In the genomic region with DNA sequence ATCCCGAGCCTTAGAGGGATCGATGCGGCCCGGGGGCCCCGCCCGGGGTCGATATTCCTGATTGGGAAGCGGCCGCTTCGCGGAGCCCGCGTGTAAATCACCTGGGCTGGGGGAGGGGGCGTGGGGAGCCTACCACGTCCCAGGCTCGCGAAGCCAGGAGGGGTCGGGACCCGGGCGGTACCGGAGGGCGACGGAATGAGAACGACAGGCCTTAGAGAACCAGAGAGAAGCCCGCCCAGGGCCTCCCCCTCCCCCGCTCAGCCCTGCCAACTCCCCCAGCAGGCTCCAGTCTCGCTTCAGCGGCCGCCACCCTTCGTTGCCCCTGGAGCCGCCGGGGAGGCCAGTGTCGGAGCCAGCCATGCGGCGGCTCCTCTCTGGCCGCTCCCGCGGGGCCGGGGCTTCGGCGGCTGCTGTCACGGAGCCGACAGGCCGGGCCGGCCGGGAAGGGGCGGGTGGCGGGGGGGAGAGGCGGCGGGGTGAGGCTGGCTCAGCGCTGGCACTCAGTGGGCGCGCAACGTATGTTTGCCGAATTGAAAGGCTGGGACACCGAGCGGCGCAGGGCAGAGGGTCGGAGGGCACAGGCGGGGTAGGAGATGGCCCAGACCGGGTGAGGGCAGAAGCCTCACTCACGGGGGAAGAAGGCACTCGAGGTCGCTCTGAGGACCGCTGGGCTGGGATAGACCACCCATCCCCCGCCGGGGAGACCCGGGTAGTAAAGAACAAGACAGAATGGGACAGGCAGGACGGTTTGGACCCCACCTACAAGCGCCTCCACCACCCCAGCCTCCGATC, we compare ENCODE assay signal across 6 cellular contexts. TPM values are rescaled to one million over a fixed set of nuclear protein-coding genes. Genes with fewer than 3 reads are reported as not detected.
A peak's percentile ranks its signal among the peaks of the same experiment; 100 is the strongest.
DNase-seq lines count a peak whose midpoint lies in the region; ATAC-seq and TF ChIP-seq lines count a peak whose summit lies in the region.

No MANE protein-coding gene starts in this region.

- H3K27ac ChIP-seq in gastroesophageal sphincter (no peak overlapping the region), suprapubic skin (no peak overlapping the region), RWPE1 (no peak overlapping the region)

- H3K27me3 ChIP-seq in gastroesophageal sphincter (peaks cover 89% of the 10 kb centered on the region), suprapubic skin (peaks cover 69% of the 10 kb centered on the region)

- DNase-seq in DMS79 (lab: John Stamatoyannopoulos, UW) (peak; percentile 41), NCI-H2171 treated with DMSO at 0.1 percent for 48 hours (lab: John Stamatoyannopoulos, UW) (peak; percentile 32), suprapubic skin (ENCODE audit: low spot score in 2 of 2) (no peak), RWPE1 (ENCODE audit: low spot score) (no peak)

- TF ChIP-seq CTCF in gastroesophageal sphincter (IDR thresholded peaks at IDR 0.05) (no peak), suprapubic skin (IDR thresholded peaks at IDR 0.05) (no peak), RWPE1 (conservative IDR thresholded peaks at IDR 0.05; ENCODE audit: low read depth) (no peak)

- no peak for TF ChIP-seq POLR2A in gastroesophageal sphincter (IDR thresholded peaks at IDR 0.05)
- no peak for TF ChIP-seq POLR2A in suprapubic skin (IDR thresholded peaks at IDR 0.05)

- H3K9me3 ChIP-seq in gastroesophageal sphincter (no peaks in the 10 kb centered on the region), suprapubic skin (no peaks in the 10 kb centered on the region)

- POLR2A ChIA-PET in RWPE1 (lab: Yijun Ruan, JAX; ENCODE audit: low non-redundant PET) = no interaction called here

- ATAC-seq in gastroesophageal sphincter (no peak), HG02884 (IDR thresholded peaks at IDR 0.05; ENCODE audit: unreplicated experiment) (no peak)

- 0% methylated on average over 15 of the region's 71 CpGs; no CpG with 5 or more reads in 1 of the 2 donors for WGBS in gastroesophageal sphincter (ENCODE audit: low coverage in 1 of 2), 2 donors
- WGBS in suprapubic skin = 1% methylated on average over 12 of the region's 71 CpGs

- peak overlapping the region; percentile 12 to 52 for H3K4me3 ChIP-seq in gastroesophageal sphincter
- H3K4me3 ChIP-seq in suprapubic skin = peak overlapping the region; percentile 51

- TF ChIP-seq EP300 in gastroesophageal sphincter (IDR thresholded peaks at IDR 0.05) (no peak), suprapubic skin (IDR thresholded peaks at IDR 0.05) (no peak)

- H3K4me1 ChIP-seq in gastroesophageal sphincter (peaks cover 15 to 57% (median 48%) of the 10 kb centered on the region in 3 donors), suprapubic skin (peaks cover 53% of the 10 kb centered on the region)

- no peaks in the 10 kb centered on the region for H3K36me3 ChIP-seq in gastroesophageal sphincter
- H3K36me3 ChIP-seq in suprapubic skin = no peaks in the 10 kb centered on the region

- CTCF ChIA-PET in RWPE1 (lab: Yijun Ruan, JAX) = interaction anchor here (0.6 to 3.2 kb wide), 2 partner anchors 13 to 266 kb away, joined by 8 to 31 read pairs; no protein-coding TSS in a partner anchor

RNA-seq across cellular contexts. Expression of gene DNAJC22, which starts 1.4 kb away (rescaled TPM):
- total RNA-seq in gastroesophageal sphincter = under 1 TPM in 2 of 4 donors, not detected in 2; 0.08 to 0.40 TPM
- 1 to 10 TPM in 2 of 4 donors, under 1 TPM in 2; 0.62 to 2.2 (median 1.1) TPM for total RNA-seq in suprapubic skin

RNA-seq across cellular contexts. Expression of gene C1QL4, which starts 8.3 kb away (rescaled TPM):
- total RNA-seq in gastroesophageal sphincter (not detected), suprapubic skin (1 to 10 TPM in 2 of 4 donors, under 1 TPM in 1, not detected in 1; 0.73 to 1.2 (median 1.1) TPM)

RNA-seq across cellular contexts. Expression of gene SPATS2, which starts 22.0 kb away (rescaled TPM):
- 10 to 100 TPM in 2 of 4 donors, 1 to 10 TPM in 2; 8.6 to 17.8 (median 9.5) TPM for total RNA-seq in gastroesophageal sphincter
- 10 to 100 TPM; 22.7 to 42.6 (median 27.2) TPM for total RNA-seq in suprapubic skin

RNA-seq across cellular contexts. Expression of gene TROAP, which starts 22.2 kb away (rescaled TPM):
- total RNA-seq in gastroesophageal sphincter (under 1 TPM in 1 of 4 donors, not detected in 3; 0.22 TPM), suprapubic skin (10 to 100 TPM in 1 of 4 donors, 1 to 10 TPM in 3; 4.0 to 14.6 (median 5.9) TPM)

RNA-seq across cellular contexts. Expression of gene PRPH, which starts 50.3 kb away (rescaled TPM):
- total RNA-seq in gastroesophageal sphincter (10 to 100 TPM in 1 of 4 donors, 1 to 10 TPM in 3; 3.0 to 16.2 (median 5.8) TPM), suprapubic skin (1 to 10 TPM in 2 of 4 donors, not detected in 2; 1.1 to 1.5 TPM)

Comparison
In these comparisons a context has a peak if more than half of its experiments do, and no peak if none do; other contexts are left out.
1. DNase-seq: peak in DMS79 (single experiment) and NCI-H2171 treated with DMSO at 0.1 percent for 48 hours (single experiment); none in suprapubic skin (0 of 2) and RWPE1 (single experiment).